8 cellular contexts compared by ENCODE assay signal in genomic region chrX:119605739-119606507, GRCh38. TPM values are rescaled to one million over a fixed set of nuclear protein-coding genes. Genes with fewer than 3 reads are reported as not detected.
DNase-seq lines count a peak whose midpoint lies in the region; ATAC-seq and TF ChIP-seq lines count a peak whose summit lies in the region.

TSS of gene NKRF (minus strand) at chrX:119606424.

- H3K27me3 ChIP-seq in ectodermal cell (ENCODE audit: control insufficient read depth, insufficient read depth, low read length, poor library complexity, severe bottlenecking), result no peaks in the 10 kb centered on the region
- H3K27me3 ChIP-seq in mesenchymal stem cell (ENCODE audit: control insufficient read depth in 1 of 2, insufficient read depth in 1 of 2, low read length in 2 of 2), result peaks cover 0 to 12% of the 10 kb centered on the region in 2 experiments

- H3K36me3 Mint-ChIP-seq in activated CD8-positive, alpha-beta T cell treated with anti-CD3 and anti-CD28 coated beads, Interleukin-2, amount 10 ng/mL, durations not matched to agents 7 days and 5 days (ENCODE audit: low read depth), result peaks cover 12% of the 10 kb centered on the region

- no peaks in the 10 kb centered on the region for H3K4me1 ChIP-seq in ectodermal cell (ENCODE audit: control insufficient read depth, insufficient read depth, low read length)
- H3K4me1 ChIP-seq in mesenchymal stem cell (ENCODE audit: control insufficient read depth, insufficient read depth, low read depth, low read length), result no peaks in the 10 kb centered on the region

- no peak within 1 kb of the TSS for H2BK120ac ChIP-seq in mesenchymal stem cell (ENCODE audit: low read depth, low read length)

- H3K4me3 ChIP-seq in ectodermal cell (ENCODE audit: insufficient read depth, low read depth, low read length), result peak within 1 kb of the TSS; percentile 63
- peak within 1 kb of the TSS; percentile 89 to 91 for H3K4me3 ChIP-seq in mesenchymal stem cell (ENCODE audit: insufficient read depth in 1 of 2, low read depth in 1 of 2, low read length in 2 of 2)

- H3K23ac ChIP-seq in mesenchymal stem cell (ENCODE audit: low read length in 2 of 2), result no peak within 1 kb of the TSS

- peak within 1 kb of the TSS; percentile 91 for H3K4me3 Mint-ChIP-seq in activated CD8-positive, alpha-beta T cell treated with anti-CD3 and anti-CD28 coated beads, Interleukin-2, amount 10 ng/mL, durations not matched to agents 7 days and 5 days

- H3K9ac ChIP-seq in mesenchymal stem cell (ENCODE audit: low read length), result peak within 1 kb of the TSS; percentile 94

- H3K9me3 Mint-ChIP-seq in activated CD8-positive, alpha-beta T cell treated with anti-CD3 and anti-CD28 coated beads, Interleukin-2, amount 10 ng/mL, durations not matched to agents 7 days and 5 days (ENCODE audit: insufficient read depth), result no peaks in the 10 kb centered on the region

- DNase-seq in AG20443 (ENCODE audit: low spot score) (peak; percentile 89), NCI-H524 (lab: John Stamatoyannopoulos, UW) (peak; percentile 85 to 94), mesenchymal stem cell (peak; percentile 90)
- DNase-seq in activated CD8-positive, alpha-beta T cell treated with anti-CD3 and anti-CD28 coated beads, Interleukin-2, amount 10 ng/mL, durations not matched to agents 7 days and 5 days, result peak; percentile 93
- DNase-seq in stimulated activated CD8-positive, alpha-beta memory T cell treated with anti-CD3 and anti-CD28 coated beads, Interleukin-12 subunit alpha, Interleukin-12 subunit beta, amount 100 ng/mL, for 4 hours (ENCODE audit: low read depth), result peak; percentile 77

- H3K18ac ChIP-seq in mesenchymal stem cell (ENCODE audit: low read depth in 1 of 2, low read length in 2 of 2), result peak within 1 kb of the TSS; percentile 96 to 97

- H2BK5ac ChIP-seq in mesenchymal stem cell (ENCODE audit: low read depth, low read length, poor library complexity, severe bottlenecking), result no peak within 1 kb of the TSS

- peak within 1 kb of the TSS; percentile 61 for H4K91ac ChIP-seq in mesenchymal stem cell (ENCODE audit: low read length)

- no peak within 1 kb of the TSS for H2BK12ac ChIP-seq in mesenchymal stem cell (ENCODE audit: low read length in 2 of 2)

- H2BK15ac ChIP-seq in mesenchymal stem cell (ENCODE audit: low read depth, poor library complexity, severe bottlenecking), result peak within 1 kb of the TSS; percentile 83

- H3K4me2 ChIP-seq in mesenchymal stem cell (ENCODE audit: low read length, poor library complexity, severe bottlenecking), result peak within 1 kb of the TSS; percentile 77

- H2AFZ ChIP-seq in mesenchymal stem cell (ENCODE audit: low read depth, low read length), result peak within 1 kb of the TSS; percentile 88

- peak; percentile 75 for ATAC-seq in HG03378 (IDR thresholded peaks at IDR 0.05; ENCODE audit: unreplicated experiment)
- ATAC-seq in activated CD8-positive, alpha-beta T cell treated with anti-CD3 and anti-CD28 coated beads, Interleukin-2, amount 10 ng/mL, durations not matched to agents 7 days and 5 days, result peak; percentile 80

- no peaks in the 10 kb centered on the region for H3K27me3 Mint-ChIP-seq in activated CD8-positive, alpha-beta T cell treated with anti-CD3 and anti-CD28 coated beads, Interleukin-2, amount 10 ng/mL, durations not matched to agents 7 days and 5 days (ENCODE audit: low read depth)

- no peak within 1 kb of the TSS for H2AK5ac ChIP-seq in mesenchymal stem cell (ENCODE audit: low read length, severe bottlenecking)

- peak within 1 kb of the TSS in 1 of 2 experiments; percentile 82 for H3K4ac ChIP-seq in mesenchymal stem cell (ENCODE audit: low read depth in 1 of 2, low read length in 2 of 2)

- H3K79me1 ChIP-seq in mesenchymal stem cell (replicated peaks; ENCODE audit: low read length, poor library complexity, severe bottlenecking), result no peaks in the 10 kb centered on the region

- peak within 1 kb of the TSS; percentile 95 for H3K27ac Mint-ChIP-seq in activated CD8-positive, alpha-beta T cell treated with anti-CD3 and anti-CD28 coated beads, Interleukin-2, amount 10 ng/mL, durations not matched to agents 7 days and 5 days

- POLR2A ChIA-PET in activated CD8-positive, alpha-beta T cell treated with anti-CD3 and anti-CD28 coated beads, Interleukin-2, amount 10 ng/mL, durations not matched to agents 7 days and 5 days (lab: Charles Lee), result interaction anchor here (0.6 to 1.9 kb wide), 12 partner anchors 11 to 265 kb away, joined by 3 to 16 read pairs (median 5); partner anchors contain the start of genes RPL39, SEPTIN6 and UBE2A

- no peaks in the 10 kb centered on the region for H3K36me3 ChIP-seq in ectodermal cell (ENCODE audit: control insufficient read depth, insufficient read depth, low read length)
- H3K36me3 ChIP-seq in mesenchymal stem cell (ENCODE audit: control insufficient read depth in 1 of 2, insufficient read depth in 2 of 2, low read depth in 1 of 2, low read length in 2 of 2), result no peaks in the 10 kb centered on the region

- H3K27ac ChIP-seq in ectodermal cell (ENCODE audit: insufficient read depth, low read depth, low read length, poor library complexity, severe bottlenecking), result no peak within 1 kb of the TSS
- peak within 1 kb of the TSS; percentile 66 for H3K27ac ChIP-seq in mesenchymal stem cell (ENCODE audit: low read length, poor library complexity, severe bottlenecking)

- CTCF ChIA-PET in activated CD8-positive, alpha-beta T cell treated with anti-CD3 and anti-CD28 coated beads, Interleukin-2, amount 10 ng/mL, durations not matched to agents 7 days and 5 days (lab: Charles Lee), result interaction anchor here (0.7 to 1.5 kb wide), 3 partner anchors 148 to 185 kb away, joined by 3 to 5 read pairs (median 4); partner anchors contain the start of genes RPL39 and SOWAHD

- WGBS in ectodermal cell, 2 experiments, result 0% methylated on average over 78 of the region's 78 CpGs
- 1% methylated on average over 15 of the region's 78 CpGs for WGBS in mesenchymal stem cell

- H3K9me3 ChIP-seq in ectodermal cell (ENCODE audit: control insufficient read depth, low read length), result no peaks in the 10 kb centered on the region
- H3K9me3 ChIP-seq in mesenchymal stem cell (ENCODE audit: control insufficient read depth, low read length), result no peaks in the 10 kb centered on the region

- H3K14ac ChIP-seq in mesenchymal stem cell (ENCODE audit: low read length in 2 of 2), result peak within 1 kb of the TSS in 1 of 2 experiments; percentile 95

- TF ChIP-seq POLR2A in GM19099 (IDR thresholded peaks at IDR 0.05; ENCODE audit: extremely low read depth, insufficient read length, low read depth), result peak; percentile 91

- H4K8ac ChIP-seq in mesenchymal stem cell (ENCODE audit: low read length), result peak within 1 kb of the TSS; percentile 72

- H3K4me1 Mint-ChIP-seq in activated CD8-positive, alpha-beta T cell treated with anti-CD3 and anti-CD28 coated beads, Interleukin-2, amount 10 ng/mL, durations not matched to agents 7 days and 5 days (ENCODE audit: low read depth), result peaks cover 28% of the 10 kb centered on the region

RNA-seq across cellular contexts. Expression of gene NKRF, which starts in this region (rescaled TPM):
- 10 to 100 TPM; 16.3 to 18.4 TPM for total RNA-seq in activated CD8-positive, alpha-beta T cell treated with anti-CD3 and anti-CD28 coated beads, Interleukin-2, amount 10 ng/mL, durations not matched to agents 7 days and 5 days
- polyA plus RNA-seq in ectodermal cell (2013, experiment 1 of 4), result 18.9 TPM
- polyA plus RNA-seq in ectodermal cell (2013, experiment 2 of 4), result 20.5 TPM
- polyA plus RNA-seq in ectodermal cell (2013, experiment 3 of 4), result 15.0 TPM
- 16.7 TPM for polyA plus RNA-seq in ectodermal cell (2013, experiment 4 of 4)
- polyA plus RNA-seq in mesenchymal stem cell (2013, experiment 1 of 2), result 5.9 TPM
- polyA plus RNA-seq in mesenchymal stem cell (2013, experiment 2 of 2), result 6.0 TPM
